8 cellular contexts compared by ENCODE assay signal in the genomic region with DNA sequence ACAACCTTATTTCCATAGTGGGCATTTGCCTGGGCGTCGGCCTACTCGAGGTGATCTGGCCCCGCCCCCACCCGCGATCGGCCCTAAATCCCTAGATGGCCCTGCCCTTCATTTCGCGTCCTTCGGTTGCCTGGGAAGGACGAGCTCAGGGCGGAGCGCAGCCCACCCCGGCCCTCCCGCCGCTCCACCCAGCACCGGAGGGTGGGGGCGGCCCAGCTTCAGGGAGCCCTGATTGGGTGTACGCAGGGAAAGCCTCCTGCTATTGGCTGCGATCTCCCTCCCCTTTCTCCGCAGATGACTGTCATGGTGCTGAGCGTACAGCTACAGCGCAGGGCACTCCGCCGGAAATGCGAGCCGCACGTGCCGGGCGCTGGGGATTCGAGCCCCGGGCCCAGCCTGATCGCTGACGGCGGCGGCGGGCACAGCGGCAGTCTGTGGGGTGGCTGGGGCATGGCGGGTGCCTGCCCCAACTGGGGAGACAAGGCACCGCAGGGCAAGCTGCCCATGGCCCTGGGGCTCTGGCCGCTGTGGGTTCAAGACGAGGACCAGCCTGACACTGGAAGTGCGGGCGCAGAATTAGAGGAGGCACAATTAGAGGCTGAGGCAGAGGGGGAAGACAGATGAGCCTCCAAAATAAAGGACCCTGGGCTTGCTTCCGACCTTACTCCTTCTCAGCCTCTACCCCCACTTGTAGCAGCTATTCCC. TPM values are rescaled to one million over a fixed set of nuclear protein-coding genes. Genes with fewer than 3 reads are reported as not detected.
DNase-seq lines count a peak whose midpoint lies in the region; ATAC-seq and TF ChIP-seq lines count a peak whose summit lies in the region.

No MANE protein-coding gene starts in this region.

- DNase-seq in C1 segment of cervical spinal cord (lab: John Stamatoyannopoulos, UW) (peak in 9 of 14 donors; percentile 10 to 59 (median 35)), NCI-H2196 treated with DMSO at 0.1 percent for 48 hours (lab: John Stamatoyannopoulos, UW; ENCODE audit: unreplicated experiment) (peak; percentile 97), ecto neural progenitor cell (ENCODE audit: low spot score) (peak; percentile 94), left lung (peak; percentile 88), substantia nigra (lab: John Stamatoyannopoulos, UW) (peak in 35 of 49 donors; percentile 6 to 72 (median 44)), T-helper 1 cell (no peak)
- no peak for DNase-seq in activated naive CD4-positive, alpha-beta T cell (lab: John Stamatoyannopoulos, UW)

- TF ChIP-seq CTCF in left lung (IDR thresholded peaks at IDR 0.05): no peak

- peak overlapping the region; percentile 67 to 79 for H3K27ac ChIP-seq in left lung
- no peak overlapping the region for H3K27ac ChIP-seq in substantia nigra (ENCODE audit: low read depth, low read length, poor library complexity, severe bottlenecking)

- ATAC-seq in left lung (peak; percentile 92), HG03432 (IDR thresholded peaks at IDR 0.05; ENCODE audit: unreplicated experiment) (no peak)

- no peaks in the 10 kb centered on the region for H3K9me3 ChIP-seq in left lung

- no peaks in the 10 kb centered on the region for H3K27me3 ChIP-seq in left lung

- peaks cover 0 to 58% of the 10 kb centered on the region in 2 donors for H3K36me3 ChIP-seq in left lung

- H3K4me1 ChIP-seq in left lung: peaks cover 6 to 56% of the 10 kb centered on the region in 2 donors

- H3K4me3 ChIP-seq in left lung: peak overlapping the region; percentile 21 to 35

- intact Hi-C loops in left lung (cut with DNase I): no loop called here

RNA-seq across cellular contexts. Expression of gene CD37, which starts 4.3 kb away (rescaled TPM):
- 10 to 100 TPM; 59.0 to 83.2 TPM for total RNA-seq in left lung

RNA-seq across cellular contexts. Expression of gene SLC6A16, which starts 14.5 kb away (rescaled TPM):
- total RNA-seq in left lung: 1 to 10 TPM in 1 of 2 donors, under 1 TPM in 1; 0.52 to 1.0 TPM

RNA-seq across cellular contexts. Expression of gene TEAD2, which starts 22.7 kb away (rescaled TPM):
- total RNA-seq in left lung: 10 to 100 TPM; 36.3 to 50.5 TPM

RNA-seq across cellular contexts. Expression of gene DKKL1, which starts 24.2 kb away (rescaled TPM):
- total RNA-seq in left lung: 1 to 10 TPM in 1 of 2 donors, not detected in 1; 1.0 TPM

RNA-seq across cellular contexts. Expression of gene KASH5, which starts 48.5 kb away (rescaled TPM):
- 1 to 10 TPM in 1 of 2 donors, under 1 TPM in 1; 0.84 to 3.6 TPM for total RNA-seq in left lung

Comparison
In these comparisons a context has a peak if more than half of its experiments do, and no peak if none do; other contexts are left out.
1. DNase-seq: peak in C1 segment of cervical spinal cord (9 of 14), NCI-H2196 treated with DMSO at 0.1 percent for 48 hours (single experiment), ecto neural progenitor cell (single experiment), left lung (2 of 2) and substantia nigra (35 of 49); none in activated naive CD4-positive, alpha-beta T cell (0 of 4) and T-helper 1 cell (0 of 5).